9 cellular contexts compared by ENCODE assay signal in genomic region chr12:12999276-12999958, GRCh38. TPM values are rescaled to one million over a fixed set of nuclear protein-coding genes. Genes with fewer than 3 reads are reported as not detected.
DNase-seq lines count a peak whose midpoint lies in the region; ATAC-seq and TF ChIP-seq lines count a peak whose summit lies in the region.
"Had no signal": no experiment of that assay in that cellular context is flagged by ENCODE, and none has a peak within 500 bp of the region (broad histone marks: within the 10 kb centered on the region; RNA-seq: fewer than 3 reads in every experiment).

No MANE protein-coding gene starts in this region.

- H3K4me1 Mint-ChIP-seq in CD8-positive, alpha-beta T cell (ENCODE audit: low read depth), result peaks cover 29% of the 10 kb centered on the region

- no peak for ATAC-seq in CD8-positive, alpha-beta T cell
- no peak for ATAC-seq in HG03135 (IDR thresholded peaks at IDR 0.05; ENCODE audit: unreplicated experiment)

- TF ChIP-seq CTCF in CD8-positive, alpha-beta T cell (IDR thresholded peaks at IDR 0.05), result no peak
- TF ChIP-seq CTCF in NB4 (IDR thresholded peaks at IDR 0.05; ENCODE audit: low read depth, low read length) (no peak), colonic mucosa (IDR thresholded peaks at IDR 0.05) (no peak)

- H2BK5ac ChIP-seq in mesenchymal stem cell (ENCODE audit: low read depth, low read length, poor library complexity, severe bottlenecking), result no peak overlapping the region

- peak overlapping the region; percentile 79 to 94 for H3K4ac ChIP-seq in mesenchymal stem cell (ENCODE audit: low read depth in 1 of 2, low read length in 2 of 2)

- intact Hi-C loops in CD8-positive, alpha-beta T cell (cut with DNase I, micrococcal nuclease), result loop anchor here (5.0 kb wide), 2 partner anchors 212 to 642 kb away; partner anchors contain the start of genes APOLD1 (in 1 of the 2) and BORCS5 (in 1 of the 2)
- intact Hi-C loops in colonic mucosa (cut with DNase I), result no loop called here

- H2BK15ac ChIP-seq in mesenchymal stem cell (ENCODE audit: low read depth, poor library complexity, severe bottlenecking), result peak overlapping the region; percentile 100

- peak overlapping the region; percentile 44 to 89 for H2BK12ac ChIP-seq in mesenchymal stem cell (ENCODE audit: low read length in 2 of 2)

- H3K9me3 Mint-ChIP-seq in CD8-positive, alpha-beta T cell, result no peaks in the 10 kb centered on the region

- H3K9ac ChIP-seq in colonic mucosa (ENCODE audit: low read depth in 2 of 2, low read length in 2 of 2), result peak overlapping the region; percentile 90 to 93
- peak overlapping the region; percentile 94 for H3K9ac ChIP-seq in mesenchymal stem cell (ENCODE audit: low read length)

- H2BK120ac ChIP-seq in mesenchymal stem cell (ENCODE audit: low read depth, low read length), result no peak overlapping the region

- peaks cover 20% of the 10 kb centered on the region for H3K4me1 ChIP-seq in CD8-positive, alpha-beta T cell (ENCODE audit: insufficient read depth, low read length)
- H3K4me1 ChIP-seq in colonic mucosa (no peaks in the 10 kb centered on the region), mesenchymal stem cell (ENCODE audit: control insufficient read depth, insufficient read depth, low read depth, low read length) (peaks cover 18% of the 10 kb centered on the region), urinary bladder (ENCODE audit: insufficient read depth) (peaks cover 4% of the 10 kb centered on the region)

- H3K4me2 ChIP-seq in mesenchymal stem cell (ENCODE audit: low read length, poor library complexity, severe bottlenecking), result peak overlapping the region; percentile 85

- peak overlapping the region in 1 of 2 experiments; percentile 98 for H3K14ac ChIP-seq in mesenchymal stem cell (ENCODE audit: low read length in 2 of 2)

- CTCF ChIA-PET in CD8-positive, alpha-beta T cell (lab: Charles Lee), result interaction anchor here (1.2 kb wide), 1 partner anchor 213 kb away, joined by 4 read pairs; no protein-coding TSS in a partner anchor

- H3K27me3 ChIP-seq in CD8-positive, alpha-beta T cell (ENCODE audit: insufficient read depth, low read length), result no peaks in the 10 kb centered on the region
- no peaks in the 10 kb centered on the region for H3K27me3 ChIP-seq in colonic mucosa
- H3K27me3 ChIP-seq in mesenchymal stem cell (ENCODE audit: control insufficient read depth in 1 of 2, insufficient read depth in 1 of 2, low read length in 2 of 2), result no peaks in the 10 kb centered on the region

- H3K36me3 ChIP-seq in CD8-positive, alpha-beta T cell (ENCODE audit: insufficient read depth, low read length), result no peaks in the 10 kb centered on the region
- H3K36me3 ChIP-seq in colonic mucosa, result no peaks in the 10 kb centered on the region
- H3K36me3 ChIP-seq in mesenchymal stem cell (ENCODE audit: control insufficient read depth in 1 of 2, insufficient read depth in 2 of 2, low read depth in 1 of 2, low read length in 2 of 2), result peaks cover 0 to 13% of the 10 kb centered on the region in 2 experiments
- H3K36me3 ChIP-seq in urinary bladder (ENCODE audit: insufficient read depth), result no peaks in the 10 kb centered on the region

- DNase-seq in CD8-positive, alpha-beta T cell, result no peak
- no peak for DNase-seq in NB4 (ENCODE audit: low read depth)
- peak; percentile 40 for DNase-seq in colonic mucosa
- no peak for DNase-seq in mesenchymal stem cell
- no peak for DNase-seq in effector CD4-positive, alpha-beta T cell
- no peak for DNase-seq in DMS114 treated with DMSO at 0.1 percent for 48 hours (lab: John Stamatoyannopoulos, UW; ENCODE audit: unreplicated experiment)

- H3K27ac Mint-ChIP-seq in CD8-positive, alpha-beta T cell, result peak overlapping the region; percentile 49

- H3K4me3 Mint-ChIP-seq in CD8-positive, alpha-beta T cell, result peak overlapping the region; percentile 96

- H2AK5ac ChIP-seq in mesenchymal stem cell (ENCODE audit: low read length, severe bottlenecking), result no peak overlapping the region

- peak overlapping the region; percentile 94 for H2AFZ ChIP-seq in mesenchymal stem cell (ENCODE audit: low read depth, low read length)

- peaks cover 3% of the 10 kb centered on the region for H3K36me3 Mint-ChIP-seq in CD8-positive, alpha-beta T cell

- H4K8ac ChIP-seq in mesenchymal stem cell (ENCODE audit: low read length), result peak overlapping the region; percentile 45

- H3K18ac ChIP-seq in mesenchymal stem cell (ENCODE audit: low read depth in 1 of 2, low read length in 2 of 2), result peak overlapping the region; percentile 100

- no peak overlapping the region for H3K27ac ChIP-seq in CD8-positive, alpha-beta T cell (ENCODE audit: low read depth, low read length)
- H3K27ac ChIP-seq in colonic mucosa, result no peak overlapping the region
- no peak overlapping the region for H3K27ac ChIP-seq in mesenchymal stem cell (ENCODE audit: low read length, poor library complexity, severe bottlenecking)
- H3K27ac ChIP-seq in urinary bladder (ENCODE audit: low read depth), result no peak overlapping the region

- WGBS in mesenchymal stem cell, result 41% methylated on average over 22 of the region's 22 CpGs
- 29% methylated on average over 22 of the region's 22 CpGs for WGBS in urinary bladder

- H3K27me3 Mint-ChIP-seq in CD8-positive, alpha-beta T cell (ENCODE audit: low read depth), result peaks cover 6% of the 10 kb centered on the region

- H3K4me3 ChIP-seq in CD8-positive, alpha-beta T cell (ENCODE audit: low read depth, low read length), result peak overlapping the region; percentile 57
- peak overlapping the region; percentile 80 for H3K4me3 ChIP-seq in NB4 (ENCODE audit: low read depth, low read length)
- peak overlapping the region; percentile 56 for H3K4me3 ChIP-seq in colonic mucosa
- H3K4me3 ChIP-seq in mesenchymal stem cell (ENCODE audit: insufficient read depth in 1 of 2, low read depth in 1 of 2, low read length in 2 of 2), result peak overlapping the region; percentile 86 to 98
- H3K4me3 ChIP-seq in urinary bladder (ENCODE audit: low read depth, low read length), result peak overlapping the region; percentile 75

- H3K9me3 ChIP-seq in CD8-positive, alpha-beta T cell (ENCODE audit: low read length), result no peaks in the 10 kb centered on the region
- H3K9me3 ChIP-seq in colonic mucosa (no peaks in the 10 kb centered on the region), mesenchymal stem cell (ENCODE audit: control insufficient read depth, low read length) (no peaks in the 10 kb centered on the region)

- peaks cover 42% of the 10 kb centered on the region for H3K79me1 ChIP-seq in mesenchymal stem cell (replicated peaks; ENCODE audit: low read length, poor library complexity, severe bottlenecking)

- peak overlapping the region in 1 of 2 experiments; percentile 92 for H3K23ac ChIP-seq in mesenchymal stem cell (ENCODE audit: low read length in 2 of 2)

- peak overlapping the region; percentile 89 for H4K91ac ChIP-seq in mesenchymal stem cell (ENCODE audit: low read length)

- no peak for TF ChIP-seq POLR2A in NB4 (IDR thresholded peaks at IDR 0.05; ENCODE audit: extremely low read depth, insufficient read length)

- POLR2A ChIA-PET in CD8-positive, alpha-beta T cell (lab: Charles Lee), result no interaction called here

RNA-seq across cellular contexts. Expression of gene HEBP1, which starts 0.6 kb away (rescaled TPM):
- total RNA-seq in CD8-positive, alpha-beta T cell, result 1 to 10 TPM; 4.6 to 5.6 TPM
- total RNA-seq in colonic mucosa (10 to 100 TPM; 40.9 to 61.9 TPM), urinary bladder (22.0 TPM)
- polyA plus RNA-seq in mesenchymal stem cell (2013, experiment 1 of 2), result 91.3 TPM
- polyA plus RNA-seq in mesenchymal stem cell (2013, experiment 2 of 2), result 90.4 TPM
- polyA plus RNA-seq in urinary bladder, result 68.5 TPM

RNA-seq across cellular contexts. Expression of gene FAM234B, which starts 44.8 kb away (rescaled TPM):
- total RNA-seq in CD8-positive, alpha-beta T cell, result 1 to 10 TPM; 2.2 to 2.7 TPM
- 1 to 10 TPM; 1.5 to 2.0 TPM for total RNA-seq in colonic mucosa
- 2.3 TPM for polyA plus RNA-seq in mesenchymal stem cell (2013, experiment 1 of 2)
- 2.5 TPM for polyA plus RNA-seq in mesenchymal stem cell (2013, experiment 2 of 2)
- total RNA-seq in urinary bladder, result 7.1 TPM
- polyA plus RNA-seq in urinary bladder, result 3.1 TPM

RNA-seq across cellular contexts. Expression of gene GPRC5D, which starts 47.4 kb away (rescaled TPM):
- total RNA-seq in CD8-positive, alpha-beta T cell, result not detected
- total RNA-seq in colonic mucosa, result under 1 TPM in 1 of 2 donors, not detected in 1; 0.27 TPM
- not detected for polyA plus RNA-seq in mesenchymal stem cell (2013, experiment 1 of 2)
- polyA plus RNA-seq in mesenchymal stem cell (2013, experiment 2 of 2), result not detected
- not detected for total RNA-seq in urinary bladder
- 0.13 TPM for polyA plus RNA-seq in urinary bladder
- total RNA-seq: pulmonary artery endothelial cell had no signal
